In the genomic region with DNA sequence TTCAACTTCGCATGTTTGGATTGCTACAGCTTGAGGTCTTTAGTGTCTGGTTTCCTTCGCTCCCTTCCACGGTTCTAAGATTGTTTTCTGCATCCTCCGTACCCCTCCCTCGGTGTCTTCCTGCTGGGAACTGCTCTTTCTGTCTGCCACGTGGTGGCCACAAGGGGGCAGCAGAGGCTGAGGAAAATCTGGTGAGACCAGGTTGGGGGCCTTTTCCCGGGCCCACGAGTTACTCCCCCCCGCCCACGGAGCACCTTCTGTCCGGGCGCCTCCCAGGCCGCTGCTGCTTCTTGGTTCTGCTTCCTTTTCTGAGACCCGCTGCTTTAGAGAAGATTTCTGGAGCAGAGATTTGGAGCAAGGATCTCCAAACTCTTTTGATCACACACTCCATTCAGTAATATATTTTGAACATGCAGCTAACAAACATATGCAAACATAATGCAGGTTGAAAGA, we compare ENCODE assay signal across 8 cellular contexts. TPM values are rescaled to one million over a fixed set of nuclear protein-coding genes. Genes with fewer than 3 reads are reported as not detected.
DNase-seq lines count a peak whose midpoint lies in the region; ATAC-seq, FAIRE-seq and TF ChIP-seq lines count a peak whose summit lies in the region.

No MANE protein-coding gene starts in this region.

- peak; percentile 78 for ATAC-seq in activated CD8-positive, alpha-beta T cell treated with anti-CD3 and anti-CD28 coated beads, Interleukin-2, amount 10 ng/mL, durations not matched to agents 7 days and 5 days
- ATAC-seq in GM19023 (IDR thresholded peaks at IDR 0.05; ENCODE audit: unreplicated experiment), result no peak

- peaks cover 10% of the 10 kb centered on the region for H3K9me3 ChIP-seq in A673 (ENCODE audit: low read depth, low read length, poor library complexity, severe bottlenecking)
- no peaks in the 10 kb centered on the region for H3K9me3 ChIP-seq in effector memory CD4-positive, alpha-beta T cell (ENCODE audit: control insufficient read depth, low read length)

- no TSS peak for BruUV-seq in A673 (replicated peaks; lab: Mats Ljungman, UMichigan)

- H3K4me3 ChIP-seq in A673 (ENCODE audit: low read depth, low read length, poor library complexity, severe bottlenecking), result no peak overlapping the region
- peak overlapping the region; percentile 13 for H3K4me3 ChIP-seq in effector memory CD4-positive, alpha-beta T cell (ENCODE audit: insufficient read depth, low read depth, low read length, poor library complexity, severe bottlenecking)

- no peaks in the 10 kb centered on the region for H3K27me3 ChIP-seq in A673 (replicated peaks; ENCODE audit: insufficient read depth, low read depth, low read length, poor library complexity)
- H3K27me3 ChIP-seq in effector memory CD4-positive, alpha-beta T cell (replicated peaks; ENCODE audit: control insufficient read depth, insufficient read depth, low read length, poor library complexity, severe bottlenecking), result no peaks in the 10 kb centered on the region

- intact Hi-C loops in A673 (cut with micrococcal nuclease; ENCODE audit: unreplicated experiment), result loop anchor here (5.0 to 10.0 kb wide), 3 partner anchors 128 to 550 kb away; no protein-coding TSS in a partner anchor

- peaks cover 6% of the 10 kb centered on the region for H3K4me1 ChIP-seq in A673 (ENCODE audit: insufficient read depth, low read length, poor library complexity, severe bottlenecking)
- peaks cover 5% of the 10 kb centered on the region for H3K4me1 ChIP-seq in effector memory CD4-positive, alpha-beta T cell (ENCODE audit: control insufficient read depth, insufficient read depth, low read length, poor library complexity, severe bottlenecking)

- H3K9me3 Mint-ChIP-seq in activated CD8-positive, alpha-beta T cell treated with anti-CD3 and anti-CD28 coated beads, Interleukin-2, amount 10 ng/mL, durations not matched to agents 7 days and 5 days (ENCODE audit: insufficient read depth), result peaks cover 4% of the 10 kb centered on the region

- POLR2A ChIA-PET in A673 (lab: Charles Lee; ENCODE audit: low non-redundant PET), result interaction anchor here (0.5 kb wide), 1 partner anchor 1637 kb away, joined by 7 read pairs; no protein-coding TSS in a partner anchor
- POLR2A ChIA-PET in activated CD8-positive, alpha-beta T cell treated with anti-CD3 and anti-CD28 coated beads, Interleukin-2, amount 10 ng/mL, durations not matched to agents 7 days and 5 days (lab: Charles Lee), result no interaction called here

- DNase-seq in A673 (ENCODE audit: low spot score), result peak; percentile 87
- peak; percentile 75 for DNase-seq in GM12892 (ENCODE audit: insufficient read length)
- DNase-seq in NCI-H69 (lab: John Stamatoyannopoulos, UW), result peak; percentile 71
- DNase-seq in activated CD8-positive, alpha-beta T cell treated with anti-CD3 and anti-CD28 coated beads, Interleukin-2, amount 10 ng/mL, durations not matched to agents 7 days and 5 days, result peak; percentile 75
- peak; percentile 37 to 60 (median 52) for DNase-seq in effector memory CD4-positive, alpha-beta T cell
- DNase-seq in middle frontal gyrus (ENCODE audit: extremely low spot score, low spot score), result peak; percentile 29
- peak; percentile 56 for DNase-seq in stimulated activated CD8-positive, alpha-beta memory T cell treated with anti-CD3 and anti-CD28 coated beads, Interleukin-15, amount 100 ng/mL, for 24 hours (ENCODE audit: low read depth)

- FAIRE-seq in GM12892 (lab: Jason Lieb, UNC), result peak; percentile 87

- no peaks in the 10 kb centered on the region for H3K36me3 Mint-ChIP-seq in activated CD8-positive, alpha-beta T cell treated with anti-CD3 and anti-CD28 coated beads, Interleukin-2, amount 10 ng/mL, durations not matched to agents 7 days and 5 days (ENCODE audit: low read depth)

- peak; percentile 97 for TF ChIP-seq CTCF in A673 (conservative IDR thresholded peaks at IDR 0.05; ENCODE audit: low read depth, low read length)

- no peak overlapping the region for H3K27ac ChIP-seq in A673 (ENCODE audit: low read depth, low read length, poor library complexity, severe bottlenecking)
- H3K27ac ChIP-seq in effector memory CD4-positive, alpha-beta T cell (ENCODE audit: insufficient read depth, low read length, poor library complexity, severe bottlenecking), result no peak overlapping the region

- CTCF ChIA-PET in A673 (lab: Charles Lee), result interaction anchor here (0.5 to 0.6 kb wide), 2 partner anchors 129 to 309 kb away, joined by 3 read pairs; no protein-coding TSS in a partner anchor
- CTCF ChIA-PET in activated CD8-positive, alpha-beta T cell treated with anti-CD3 and anti-CD28 coated beads, Interleukin-2, amount 10 ng/mL, durations not matched to agents 7 days and 5 days (lab: Charles Lee), result interaction anchor here (0.7 to 2.9 kb wide), 22 partner anchors 9 to 843 kb away, joined by 3 to 23 read pairs (median 4); no protein-coding TSS in a partner anchor

- peak overlapping the region; percentile 1 for H3K4me3 Mint-ChIP-seq in activated CD8-positive, alpha-beta T cell treated with anti-CD3 and anti-CD28 coated beads, Interleukin-2, amount 10 ng/mL, durations not matched to agents 7 days and 5 days

- no peak for TF ChIP-seq POLR2A in GM12892 (IDR thresholded peaks at IDR 0.05; ENCODE audit: low read depth, low read length)

- H3K27me3 Mint-ChIP-seq in activated CD8-positive, alpha-beta T cell treated with anti-CD3 and anti-CD28 coated beads, Interleukin-2, amount 10 ng/mL, durations not matched to agents 7 days and 5 days (ENCODE audit: low read depth), result no peaks in the 10 kb centered on the region

- H3K4me1 Mint-ChIP-seq in activated CD8-positive, alpha-beta T cell treated with anti-CD3 and anti-CD28 coated beads, Interleukin-2, amount 10 ng/mL, durations not matched to agents 7 days and 5 days (ENCODE audit: low read depth), result peaks cover 25% of the 10 kb centered on the region

- no peaks in the 10 kb centered on the region for H3K36me3 ChIP-seq in A673 (ENCODE audit: insufficient read depth, low read length, poor library complexity, severe bottlenecking)
- no peaks in the 10 kb centered on the region for H3K36me3 ChIP-seq in effector memory CD4-positive, alpha-beta T cell (ENCODE audit: control insufficient read depth, insufficient read depth, low read length)

- H3K27ac Mint-ChIP-seq in activated CD8-positive, alpha-beta T cell treated with anti-CD3 and anti-CD28 coated beads, Interleukin-2, amount 10 ng/mL, durations not matched to agents 7 days and 5 days, result no peak overlapping the region

RNA-seq across cellular contexts. Expression of gene NOTCH4, which starts 21.1 kb away (rescaled TPM):
- 2.4 and 2.8 TPM in 2 replicates for total RNA-seq in A673 (2021)
- polyA plus RNA-seq in GM12892 (2012; ENCODE audit: missing spikeins), result 2.1 TPM
- under 1 TPM; 0.44 to 0.55 TPM for total RNA-seq in activated CD8-positive, alpha-beta T cell treated with anti-CD3 and anti-CD28 coated beads, Interleukin-2, amount 10 ng/mL, durations not matched to agents 7 days and 5 days

RNA-seq across cellular contexts. Expression of gene GPSM3, which starts 52.5 kb away (rescaled TPM):
- total RNA-seq in A673 (2021), result 4.8 and 6.0 TPM in 2 replicates
- polyA plus RNA-seq in GM12892 (2012; ENCODE audit: missing spikeins), result 96.1 TPM
- total RNA-seq in activated CD8-positive, alpha-beta T cell treated with anti-CD3 and anti-CD28 coated beads, Interleukin-2, amount 10 ng/mL, durations not matched to agents 7 days and 5 days, result 100 to 1,000 TPM; 216 to 223 TPM

RNA-seq across cellular contexts. Expression of gene PBX2, which starts 55.0 kb away (rescaled TPM):
- total RNA-seq in A673 (2021), result 84.0 and 97.2 TPM in 2 replicates
- 50.6 TPM for polyA plus RNA-seq in GM12892 (2012; ENCODE audit: missing spikeins)
- total RNA-seq in activated CD8-positive, alpha-beta T cell treated with anti-CD3 and anti-CD28 coated beads, Interleukin-2, amount 10 ng/mL, durations not matched to agents 7 days and 5 days, result 10 to 100 TPM; 60.5 to 68.5 TPM

Comparison
In these comparisons a context has a peak if more than half of its experiments do, and no peak if none do; other contexts are left out.
1. DNase-seq: peak in every context shown above with its lines; median percentile 87 in A673; 75 in GM12892; 75 in activated CD8-positive, alpha-beta T cell treated with anti-CD3 and anti-CD28 coated beads, Interleukin-2, amount 10 ng/mL, durations not matched to agents 7 days and 5 days; 71 in NCI-H69; 56 in stimulated activated CD8-positive, alpha-beta memory T cell treated with anti-CD3 and anti-CD28 coated beads, Interleukin-15, amount 100 ng/mL, for 24 hours; 52 in effector memory CD4-positive, alpha-beta T cell; 29 in middle frontal gyrus.
2. RNA of gene GPSM3, which starts 52.5 kb away (total RNA-seq): 216 to 223 TPM in activated CD8-positive, alpha-beta T cell treated with anti-CD3 and anti-CD28 coated beads, Interleukin-2, amount 10 ng/mL, durations not matched to agents 7 days and 5 days; 4.8 to 6.0 TPM in A673; every median in the first group is over 10 times any median in the second.